17 cellular contexts compared by ENCODE assay signal in genomic region chr6:105036371-105036770, GRCh38.
DNase-seq lines count a peak whose midpoint lies in the region; FAIRE-seq and TF ChIP-seq lines count a peak whose summit lies in the region.
"Had no signal": no experiment of that assay in that cellular context is flagged by ENCODE, and none has a peak within 500 bp of the region (broad histone marks: within the 10 kb centered on the region; RNA-seq: fewer than 3 reads in every experiment).

No MANE protein-coding gene starts in this region.

- H4K20me1 ChIP-seq in H9 (ENCODE audit: control insufficient read depth, insufficient read depth, insufficient read length): no peaks in the 10 kb centered on the region
- no peaks in the 10 kb centered on the region for H4K20me1 ChIP-seq in H1 (replicated peaks in 1 of 2; ENCODE audit: control insufficient read depth in 1 of 2, insufficient read depth in 2 of 2, low read length in 2 of 2)

- TF ChIP-seq RAD21 in H1 (IDR thresholded peaks at IDR 0.05 in 1 of 2, conservative IDR thresholded peaks at IDR 0.05 in 1 of 2; ENCODE audit: low read depth in 2 of 2, low read length in 2 of 2): no peak

- H2BK12ac ChIP-seq in H9 (ENCODE audit: insufficient read length, low read depth, low read length) (no peak overlapping the region), H1 (ENCODE audit: low read depth, low read length) (no peak overlapping the region)

- H4K8ac ChIP-seq in H9 (replicated peaks; ENCODE audit: insufficient read length, low read depth, low read length) (no peak overlapping the region), H1 (ENCODE audit: extremely low read depth, insufficient read depth, low read length) (no peak overlapping the region)

- CTCF ChIA-PET in H1 (lab: Charles Lee; ENCODE audit: partially characterized antibody): interaction anchor here (1.0 to 2.4 kb wide), 3 partner anchors 39 to 51 kb away, joined by 3 to 10 read pairs (median 4); no protein-coding TSS in a partner anchor

- no peak for TF ChIP-seq EP300 in H1 (IDR thresholded peaks at IDR 0.05; ENCODE audit: borderline replicate concordance in 1 of 2, low read depth in 2 of 2, low read length in 2 of 2)
- TF ChIP-seq EP300 in esophagus muscularis mucosa (IDR thresholded peaks at IDR 0.05): no peak

- H4K5ac ChIP-seq in H9 (ENCODE audit: insufficient read length, low read depth, low read length) (no peak overlapping the region), H1 (ENCODE audit: insufficient read length, low read depth, low read length) (no peak overlapping the region)

- H3K79me2 ChIP-seq in H9 (ENCODE audit: insufficient read depth, low read length) (no peaks in the 10 kb centered on the region), H1 (ENCODE audit: control insufficient read depth in 1 of 2, insufficient read depth in 2 of 2, low read length in 2 of 2) (peaks cover 0 to 68% of the 10 kb centered on the region in 2 experiments; a peak in 2 of 4 replicates)

- no CpG with 5 or more reads among the region's 1 CpG for WGBS in H9 (ENCODE audit: extremely low coverage, insufficient read length, low lambda C conversion rate)
- WGBS in H1 (ENCODE audit: extremely low coverage in 1 of 2, insufficient coverage in 1 of 2, insufficient read length in 1 of 2, insufficient replicate concordance in 2 of 2, low coverage in 1 of 2, low lambda C conversion rate in 2 of 2, missing lambda C conversion rate in 1 of 2), 2 experiments: 90% methylated on average over 1 of the region's 1 CpG; no CpG with 5 or more reads in 1 of the 2 experiments
- WGBS in esophagus muscularis mucosa: 81% methylated on average over 1 of the region's 1 CpG

- H2BK120ac ChIP-seq in H9 (ENCODE audit: low read depth, low read length, poor library complexity, severe bottlenecking) (no peak overlapping the region), H1 (replicated peaks; ENCODE audit: low read depth, low read length) (no peak overlapping the region)

- no peak overlapping the region for H2BK5ac ChIP-seq in H9 (ENCODE audit: insufficient read length, low read length)
- no peak overlapping the region for H2BK5ac ChIP-seq in H1 (ENCODE audit: low read depth, low read length)

- H2BK15ac ChIP-seq in H9 (ENCODE audit: low read depth, low read length) (no peak overlapping the region), H1 (ENCODE audit: low read length) (no peak overlapping the region)

- H3K27ac ChIP-seq in H9 (ENCODE audit: insufficient read length, low read depth, low read length) (no peak overlapping the region), H1 (ENCODE audit: low read depth, low read length) (no peak overlapping the region), esophagus muscularis mucosa (replicated peaks in 1 of 4) (no peak overlapping the region)

- H3K79me1 ChIP-seq in H9 (ENCODE audit: insufficient read depth, low read depth, low read length, poor library complexity, severe bottlenecking): no peaks in the 10 kb centered on the region
- H3K79me1 ChIP-seq in H1 (ENCODE audit: low read depth, low read length): no peaks in the 10 kb centered on the region

- H4K91ac ChIP-seq in H9 (ENCODE audit: insufficient read length, low read depth, low read length) (no peak overlapping the region), H1 (replicated peaks; ENCODE audit: insufficient read length, low read length) (no peak overlapping the region)

- no peaks in the 10 kb centered on the region for H3K27me3 Mint-ChIP-seq in H9 (ENCODE audit: low read depth)
- H3K27me3 Mint-ChIP-seq in progenitor cell of endocrine pancreas: no peaks in the 10 kb centered on the region
- H3K27me3 Mint-ChIP-seq in activated naive CD8-positive, alpha-beta T cell treated with anti-CD3 and anti-CD28 coated beads for 36 hours: peaks cover 30% of the 10 kb centered on the region

- H3K23me2 ChIP-seq in H9 (ENCODE audit: insufficient read length, low read depth, low read length, poor library complexity, severe bottlenecking) (no peaks in the 10 kb centered on the region), H1 (ENCODE audit: low read depth, low read length) (no peaks in the 10 kb centered on the region)

- intact Hi-C loops in esophagus muscularis mucosa (cut with DNase I): no loop called here

- peaks cover 4 to 20% (median 13%) of the 10 kb centered on the region in 3 experiments for H3K36me3 Mint-ChIP-seq in H9 (ENCODE audit: insufficient read depth in 1 of 3, low read depth in 3 of 3)
- H3K36me3 Mint-ChIP-seq in progenitor cell of endocrine pancreas (ENCODE audit: insufficient read depth): peaks cover 6% of the 10 kb centered on the region
- no peaks in the 10 kb centered on the region for H3K36me3 Mint-ChIP-seq in activated naive CD8-positive, alpha-beta T cell treated with anti-CD3 and anti-CD28 coated beads for 36 hours
- H3K36me3 Mint-ChIP-seq: CD4-positive, alpha-beta memory T cell had no signal

- H2BK20ac ChIP-seq in H9 (ENCODE audit: low read depth, low read length, poor library complexity, severe bottlenecking) (no peak overlapping the region), H1 (ENCODE audit: low read length) (no peak overlapping the region)

- no peak overlapping the region for H2AFZ ChIP-seq in H9 (ENCODE audit: low read length)
- no peak overlapping the region for H2AFZ ChIP-seq in H1 (ENCODE audit: low read length)

- H3K23ac ChIP-seq in H9 (ENCODE audit: insufficient read length, low read depth, low read length): no peak overlapping the region
- H3K23ac ChIP-seq in H1 (ENCODE audit: insufficient read length): no peak overlapping the region

- no peak overlapping the region for H3K4me3 ChIP-seq in H1 (ENCODE audit: extremely low read depth in 1 of 4, insufficient read depth in 2 of 4, low read depth in 3 of 4, low read length in 4 of 4)
- no peak overlapping the region for H3K4me3 ChIP-seq in esophagus muscularis mucosa

- peak; percentile 36 for FAIRE-seq in H1 (lab: Jason Lieb, UNC)
- FAIRE-seq: HepG2 had no signal

- H3K9ac ChIP-seq in H9 (ENCODE audit: extremely low read depth, insufficient read length, low read length): no peak overlapping the region
- no peak overlapping the region for H3K9ac ChIP-seq in H1 (replicated peaks in 1 of 4; ENCODE audit: extremely low read depth in 1 of 4, low read depth in 3 of 4, low read length in 3 of 4)

- POLR2A ChIA-PET in H1 (lab: Charles Lee; ENCODE audit: partially characterized antibody): interaction anchor here (1.8 to 2.8 kb wide), 2 partner anchors 12 to 79 kb away, joined by 5 to 17 read pairs; partner anchors contain the start of gene LIN28B

- H3K4ac ChIP-seq in H9 (ENCODE audit: low read depth, low read length) (no peak overlapping the region), H1 (replicated peaks; ENCODE audit: insufficient read length, low read depth, low read length) (no peak overlapping the region)

- H3K14ac ChIP-seq in H9 (ENCODE audit: insufficient read depth, low read length) (no peak overlapping the region), H1 (ENCODE audit: insufficient read length) (no peak overlapping the region)

- H3K4me1 ChIP-seq in H9 (ENCODE audit: insufficient read depth, low read length): no peaks in the 10 kb centered on the region
- H3K4me1 ChIP-seq in H1 (replicated peaks in 1 of 4; ENCODE audit: control insufficient read depth in 3 of 4, insufficient read depth in 4 of 4, low read length in 3 of 4): peaks cover 0 to 15% (median 4%) of the 10 kb centered on the region in 4 experiments; a peak in 2 of 7 replicates
- no peaks in the 10 kb centered on the region for H3K4me1 ChIP-seq in esophagus muscularis mucosa

- TF ChIP-seq CTCF in H9 (conservative IDR thresholded peaks at IDR 0.05): no peak
- TF ChIP-seq CTCF in H1 (IDR thresholded peaks at IDR 0.05; ENCODE audit: control extremely low read depth in 1 of 3, insufficient read depth in 1 of 3, low read depth in 1 of 3, low read length in 3 of 3): no peak
- TF ChIP-seq CTCF in progenitor cell of endocrine pancreas (IDR thresholded peaks at IDR 0.05; ENCODE audit: unreplicated experiment): no peak
- no peak for TF ChIP-seq CTCF in esophagus muscularis mucosa (IDR thresholded peaks at IDR 0.05)

- H3K9me3 Mint-ChIP-seq in H9 (peaks cover 0 to 3% of the 10 kb centered on the region in 2 experiments; a peak in 1 of 5 replicates), progenitor cell of endocrine pancreas (ENCODE audit: low read depth) (no peaks in the 10 kb centered on the region)
- no peaks in the 10 kb centered on the region for H3K9me3 Mint-ChIP-seq in activated naive CD8-positive, alpha-beta T cell treated with anti-CD3 and anti-CD28 coated beads for 36 hours
- H3K9me3 Mint-ChIP-seq: CD4-positive, alpha-beta memory T cell had no signal

- H2AK5ac ChIP-seq in H9 (ENCODE audit: insufficient read length, low read length): no peak overlapping the region
- H2AK5ac ChIP-seq in H1 (ENCODE audit: low read depth, low read length): no peak overlapping the region

- no peaks in the 10 kb centered on the region for H3K9me3 ChIP-seq in H9 (ENCODE audit: control insufficient read depth, low read depth, low read length)
- H3K9me3 ChIP-seq in H1 (ENCODE audit: insufficient read depth in 2 of 2, low read depth in 1 of 2, low read length in 1 of 2): no peaks in the 10 kb centered on the region
- H3K9me3 ChIP-seq in esophagus muscularis mucosa: no peaks in the 10 kb centered on the region
- H3K9me3 ChIP-seq: BE2C had no signal

- DNase-seq in H9 (no peak), NCI-H446 treated with DMSO at 0.1 percent for 48 hours (lab: John Stamatoyannopoulos, UW) (peak; percentile 90), H1 (ENCODE audit: low read depth in 1 of 2, low spot score in 2 of 2) (no peak), progenitor cell of endocrine pancreas (ENCODE audit: low spot score, unreplicated experiment) (no peak), AML-193 (lab: John Stamatoyannopoulos, UW) (no peak), esophagus muscularis mucosa (ENCODE audit: extremely low spot score) (no peak)
- DNase-seq in activated naive CD8-positive, alpha-beta T cell treated with anti-CD3 and anti-CD28 coated beads for 36 hours: no peak
- DNase-seq: BE2C; Calu3; CD4-positive, alpha-beta memory T cell; DMS79; KG1; NCI-H1092 treated with DMSO at 0.1 percent for 48 hours; NCI-H187 treated with DMSO at 0.1 percent for 48 hours; NCI-H345; SW 1271 had no signal

- no peak for TF ChIP-seq POLR2A in H1 (IDR thresholded peaks at IDR 0.05; ENCODE audit: control extremely low read depth in 1 of 2, low read depth in 2 of 2, low read length in 2 of 2)
- TF ChIP-seq POLR2A in esophagus muscularis mucosa (IDR thresholded peaks at IDR 0.05; ENCODE audit: low read depth): no peak

- H3K27ac Mint-ChIP-seq in H9 (peak overlapping the region in 2 of 3 experiments; percentile 36 to 93; a peak in 3 of 7 replicates), progenitor cell of endocrine pancreas (peak overlapping the region; percentile 50)
- no peak overlapping the region for H3K27ac Mint-ChIP-seq in activated naive CD8-positive, alpha-beta T cell treated with anti-CD3 and anti-CD28 coated beads for 36 hours
- H3K27ac Mint-ChIP-seq: CD4-positive, alpha-beta memory T cell had no signal

- no peak overlapping the region for H3K18ac ChIP-seq in H9 (ENCODE audit: insufficient read length, low read depth, low read length)
- H3K18ac ChIP-seq in H1 (ENCODE audit: extremely low read depth, low read length): no peak overlapping the region

- H3K56ac ChIP-seq in H9 (ENCODE audit: insufficient read length, low read depth, low read length) (no peak overlapping the region), H1 (replicated peaks; ENCODE audit: insufficient read length, low read depth, low read length) (no peak overlapping the region)

- peaks cover 23 to 36% of the 10 kb centered on the region in 2 experiments for H3K4me1 Mint-ChIP-seq in H9
- H3K4me1 Mint-ChIP-seq in progenitor cell of endocrine pancreas (ENCODE audit: low read depth): peaks cover 5% of the 10 kb centered on the region
- H3K4me1 Mint-ChIP-seq in activated naive CD8-positive, alpha-beta T cell treated with anti-CD3 and anti-CD28 coated beads for 36 hours: no peaks in the 10 kb centered on the region
- H3K4me1 Mint-ChIP-seq: CD4-positive, alpha-beta memory T cell had no signal

- H3K36me3 ChIP-seq in H1 (ENCODE audit: control insufficient read depth in 2 of 4, insufficient read depth in 4 of 4, low read length in 3 of 4) (no peaks in the 10 kb centered on the region; a peak in 2 of 8 replicates), esophagus muscularis mucosa (no peaks in the 10 kb centered on the region)

- H3K27me3 ChIP-seq in H9 (ENCODE audit: insufficient read depth, low read length) (no peaks in the 10 kb centered on the region), H1 (replicated peaks in 1 of 4; ENCODE audit: control insufficient read depth in 3 of 4, extremely low read depth in 1 of 4, insufficient read depth in 3 of 4, low read length in 3 of 4) (no peaks in the 10 kb centered on the region), esophagus muscularis mucosa (no peaks in the 10 kb centered on the region)
- H3K27me3 ChIP-seq: BE2C had no signal

- H3K4me3 Mint-ChIP-seq in H9 (no peak overlapping the region), progenitor cell of endocrine pancreas (ENCODE audit: low read depth) (no peak overlapping the region)
- no peak overlapping the region for H3K4me3 Mint-ChIP-seq in activated naive CD8-positive, alpha-beta T cell treated with anti-CD3 and anti-CD28 coated beads for 36 hours
- H3K4me3 Mint-ChIP-seq: CD4-positive, alpha-beta memory T cell had no signal

- no peak overlapping the region for H3T11ph ChIP-seq in H9 (ENCODE audit: low read length)

- H3K4me2 ChIP-seq in H9 (ENCODE audit: insufficient read depth, insufficient read length, low read length): no peak overlapping the region
- no peak overlapping the region for H3K4me2 ChIP-seq in H1 (ENCODE audit: insufficient read depth in 1 of 2, low read depth in 2 of 2, low read length in 2 of 2)
